Comparison of ENCODE assay signal across 10 cellular contexts in genomic region chr19:18435848-18436631, GRCh38. TPM values are rescaled to one million over a fixed set of nuclear protein-coding genes. Genes with fewer than 3 reads are reported as not detected.
DNase-seq lines count a peak whose midpoint lies in the region; ATAC-seq, FAIRE-seq and TF ChIP-seq lines count a peak whose summit lies in the region.
"Had no signal": no experiment of that assay in that cellular context is flagged by ENCODE, and none has a peak within 500 bp of the region (broad histone marks: within the 10 kb centered on the region; RNA-seq: fewer than 3 reads in every experiment).

No MANE protein-coding gene starts in this region.

- POLR2A ChIA-PET in activated CD8-positive, alpha-beta T cell treated with anti-CD3 and anti-CD28 coated beads for 36 hours (lab: Charles Lee), result interaction anchor here (2.3 to 6.8 kb wide), 2 partner anchors 9 to 16 kb away, joined by 6 to 81 read pairs; partner anchors contain the start of gene SSBP4

- DNase-seq in activated naive CD4-positive, alpha-beta T cell treated with anti-CD3 and anti-CD28 coated beads, Interleukin-2, amount 10 ng/mL, durations not matched to agents 7 days and 5 days, result no peak
- no peak for DNase-seq in activated naive CD4-positive, alpha-beta T cell (lab: John Stamatoyannopoulos, UW)
- DNase-seq in activated CD8-positive, alpha-beta T cell treated with anti-CD3 and anti-CD28 coated beads for 36 hours, result no peak
- DNase-seq in thoracic aorta (ENCODE audit: low spot score) (no peak), COR-L47 (lab: John Stamatoyannopoulos, UW) (no peak), urothelium cell line (ENCODE audit: low spot score) (no peak), GM19240 (ENCODE audit: insufficient read length, low spot score) (no peak)
- DNase-seq: activated CD4-positive, alpha-beta T cell treated with anti-CD3 and anti-CD28 coated beads for 4 hours; stimulated activated CD4-positive, alpha-beta T cell treated with anti-CD3 and anti-CD28 coated beads, Interleukin-12 subunit alpha, Interleukin-12 subunit beta, amount 100 ng/mL, for 4 hours had no signal

- H3K36me3 ChIP-seq in iPS-15b (ENCODE audit: control insufficient read depth, insufficient read depth, low read length) (peaks cover 20% of the 10 kb centered on the region), thoracic aorta (no peaks in the 10 kb centered on the region)

- H3K4me1 Mint-ChIP-seq in activated naive CD4-positive, alpha-beta T cell treated with anti-CD3 and anti-CD28 coated beads, Interleukin-2, amount 10 ng/mL, durations not matched to agents 7 days and 5 days, result peaks cover 25% of the 10 kb centered on the region
- peaks cover 16% of the 10 kb centered on the region for H3K4me1 Mint-ChIP-seq in activated CD8-positive, alpha-beta T cell treated with anti-CD3 and anti-CD28 coated beads for 36 hours (ENCODE audit: low read depth)

- no peaks in the 10 kb centered on the region for H3K9me3 Mint-ChIP-seq in activated naive CD4-positive, alpha-beta T cell treated with anti-CD3 and anti-CD28 coated beads, Interleukin-2, amount 10 ng/mL, durations not matched to agents 7 days and 5 days
- no peaks in the 10 kb centered on the region for H3K9me3 Mint-ChIP-seq in activated CD8-positive, alpha-beta T cell treated with anti-CD3 and anti-CD28 coated beads for 36 hours

- H3K9me3 ChIP-seq in iPS-15b (ENCODE audit: control insufficient read depth, insufficient read depth, low read length), result no peaks in the 10 kb centered on the region
- no peaks in the 10 kb centered on the region for H3K9me3 ChIP-seq in thoracic aorta

- CTCF ChIA-PET in activated naive CD4-positive, alpha-beta T cell treated with anti-CD3 and anti-CD28 coated beads, Interleukin-2, amount 10 ng/mL, durations not matched to agents 7 days and 5 days (lab: Charles Lee), result interaction anchor here (1.0 kb wide), 1 partner anchor 15 kb away, joined by 3 read pairs; no protein-coding TSS in a partner anchor
- CTCF ChIA-PET in activated CD8-positive, alpha-beta T cell treated with anti-CD3 and anti-CD28 coated beads for 36 hours (lab: Charles Lee), result interaction anchor here (1.6 kb wide), 1 partner anchor 16 kb away, joined by 4 read pairs; no protein-coding TSS in a partner anchor

- FAIRE-seq in urothelium cell line (lab: Jason Lieb, UNC), result no peak

- peaks cover 18% of the 10 kb centered on the region for H3K27me3 Mint-ChIP-seq in activated naive CD4-positive, alpha-beta T cell treated with anti-CD3 and anti-CD28 coated beads, Interleukin-2, amount 10 ng/mL, durations not matched to agents 7 days and 5 days
- H3K27me3 Mint-ChIP-seq in activated CD8-positive, alpha-beta T cell treated with anti-CD3 and anti-CD28 coated beads for 36 hours, result no peaks in the 10 kb centered on the region

- H3K27ac ChIP-seq in thoracic aorta, result no peak overlapping the region

- no peak overlapping the region for H3K9ac ChIP-seq in iPS-15b (ENCODE audit: low read depth, low read length)

- intact Hi-C loops in activated CD8-positive, alpha-beta T cell treated with anti-CD3 and anti-CD28 coated beads for 36 hours (cut with micrococcal nuclease), result no loop called here

- TF ChIP-seq CTCF in activated CD8-positive, alpha-beta T cell treated with anti-CD3 and anti-CD28 coated beads for 36 hours (IDR thresholded peaks at IDR 0.05), result no peak
- TF ChIP-seq CTCF in thoracic aorta (IDR thresholded peaks at IDR 0.05), result no peak

- H3K4me3 ChIP-seq in iPS-15b (ENCODE audit: low read depth, low read length) (peak overlapping the region; percentile 72), thoracic aorta (peak overlapping the region; percentile 81)

- peaks cover 10% of the 10 kb centered on the region for H3K36me3 Mint-ChIP-seq in activated naive CD4-positive, alpha-beta T cell treated with anti-CD3 and anti-CD28 coated beads, Interleukin-2, amount 10 ng/mL, durations not matched to agents 7 days and 5 days
- peaks cover 16% of the 10 kb centered on the region for H3K36me3 Mint-ChIP-seq in activated CD8-positive, alpha-beta T cell treated with anti-CD3 and anti-CD28 coated beads for 36 hours (ENCODE audit: low read depth)

- H3K27me3 ChIP-seq in iPS-15b (ENCODE audit: control insufficient read depth, insufficient read depth, low read length), result no peaks in the 10 kb centered on the region
- no peaks in the 10 kb centered on the region for H3K27me3 ChIP-seq in thoracic aorta (replicated peaks; ENCODE audit: insufficient read depth)

- H3K4me1 ChIP-seq in iPS-15b (ENCODE audit: control insufficient read depth, insufficient read depth, low read length) (peaks cover 20% of the 10 kb centered on the region), thoracic aorta (ENCODE audit: control insufficient read depth in 1 of 2, low read depth in 2 of 2) (peaks cover 14 to 56% of the 10 kb centered on the region in 2 donors)

- H3K4me3 Mint-ChIP-seq in activated naive CD4-positive, alpha-beta T cell treated with anti-CD3 and anti-CD28 coated beads, Interleukin-2, amount 10 ng/mL, durations not matched to agents 7 days and 5 days, result peak overlapping the region; percentile 62
- peak overlapping the region; percentile 72 for H3K4me3 Mint-ChIP-seq in activated CD8-positive, alpha-beta T cell treated with anti-CD3 and anti-CD28 coated beads for 36 hours

- H3K27ac Mint-ChIP-seq in activated naive CD4-positive, alpha-beta T cell treated with anti-CD3 and anti-CD28 coated beads, Interleukin-2, amount 10 ng/mL, durations not matched to agents 7 days and 5 days, result no peak overlapping the region
- H3K27ac Mint-ChIP-seq in activated CD8-positive, alpha-beta T cell treated with anti-CD3 and anti-CD28 coated beads for 36 hours, result peak overlapping the region; percentile 25

- no peak for ATAC-seq in activated CD8-positive, alpha-beta T cell treated with anti-CD3 and anti-CD28 coated beads for 36 hours
- no peak for ATAC-seq in thoracic aorta (ENCODE audit: insufficient number of reproducible peaks, low FRiP score, low read depth)

RNA-seq across cellular contexts. Expression of gene ISYNA1, which starts 1.9 kb away (rescaled TPM):
- 10 to 100 TPM; 48.6 to 54.9 TPM for total RNA-seq in activated CD8-positive, alpha-beta T cell treated with anti-CD3 and anti-CD28 coated beads for 36 hours
- total RNA-seq in thoracic aorta, result 100 to 1,000 TPM in 1 of 2 donors, 10 to 100 TPM in 1; 60.9 to 143 TPM

RNA-seq across cellular contexts. Expression of gene SSBP4, which starts 16.8 kb away (rescaled TPM):
- 100 to 1,000 TPM in 1 of 2 experiments, 10 to 100 TPM in 1; 98.2 to 102 TPM for total RNA-seq in activated CD8-positive, alpha-beta T cell treated with anti-CD3 and anti-CD28 coated beads for 36 hours
- total RNA-seq in thoracic aorta, result 10 to 100 TPM; 87.7 to 94.9 TPM

RNA-seq across cellular contexts. Expression of gene LRRC25, which starts 38.6 kb away (rescaled TPM):
- not detected for total RNA-seq in activated CD8-positive, alpha-beta T cell treated with anti-CD3 and anti-CD28 coated beads for 36 hours
- total RNA-seq in thoracic aorta, result 10 to 100 TPM; 18.7 to 30.3 TPM

RNA-seq across cellular contexts. Expression of gene GDF15, which starts 50.1 kb away (rescaled TPM):
- total RNA-seq in activated CD8-positive, alpha-beta T cell treated with anti-CD3 and anti-CD28 coated beads for 36 hours, result not detected
- 10 to 100 TPM in 1 of 2 donors, 1 to 10 TPM in 1; 2.3 to 25.5 TPM for total RNA-seq in thoracic aorta

Comparison
In these comparisons a context has a peak if more than half of its experiments do, and no peak if none do; other contexts are left out.
1. RNA of gene LRRC25, which starts 38.6 kb away (total RNA-seq): 18.7 to 30.3 TPM in thoracic aorta; not detected in activated CD8-positive, alpha-beta T cell treated with anti-CD3 and anti-CD28 coated beads for 36 hours; every median in the first group is over 10 times any median in the second.